ENCODE assay signal across 14 cellular contexts in genomic region chr1:228152097-228152917, GRCh38. TPM values are rescaled to one million over a fixed set of nuclear protein-coding genes. Genes with fewer than 3 reads are reported as not detected.
DNase-seq lines count a peak whose midpoint lies in the region; ATAC-seq lines count a peak whose summit lies in the region.
"Had no signal": no experiment of that assay in that cellular context is flagged by ENCODE, and none has a peak within 500 bp of the region (broad histone marks: within the 10 kb centered on the region; RNA-seq: fewer than 3 reads in every experiment).

No MANE protein-coding gene starts in this region.

- no peaks in the 10 kb centered on the region for H3K9me3 Mint-ChIP-seq in CD8-positive, alpha-beta memory T cell
- H3K9me3 Mint-ChIP-seq in dendritic cell treated with granulocyte-macrophage colony-stimulating factor and Interleukin-4, amounts not matched to agents 40 ng/mL and 50 ng/mL, for 4 days = no peaks in the 10 kb centered on the region
- H3K9me3 Mint-ChIP-seq: activated T-helper 1 cell treated with anti-CD3 and anti-CD28 coated beads, Interleukin-12 subunit alpha, Interleukin-12 subunit beta, Interleukin-2, Interleukin-4 antibody, amounts not matched to agents 30 ng/mL and 10 ng/mL and 1 ng/mL, durations not matched to agents 14 hours and 24 hours and 36 hours; GM23338 had no signal

- no peaks in the 10 kb centered on the region for H3K27me3 ChIP-seq in BLaER1 treated with 17β-estradiol and CSF1 and Interleukin-3, amounts not matched to agents 10 nM and 100 nM
- H3K27me3 ChIP-seq in CD8-positive, alpha-beta memory T cell (ENCODE audit: insufficient read depth, low read length, poor library complexity, severe bottlenecking) = no peaks in the 10 kb centered on the region
- no peaks in the 10 kb centered on the region for H3K27me3 ChIP-seq in rectal smooth muscle tissue (ENCODE audit: control insufficient read depth, insufficient read depth, low read length)
- H3K27me3 ChIP-seq: MG63, right lobe of liver had no signal

- H3K9me3 ChIP-seq in BLaER1 treated with 17β-estradiol and CSF1 and Interleukin-3, amounts not matched to agents 10 nM and 100 nM (replicated peaks in 1 of 11) = no peaks in the 10 kb centered on the region
- no peaks in the 10 kb centered on the region for H3K9me3 ChIP-seq in CD8-positive, alpha-beta memory T cell (ENCODE audit: low read length)
- H3K9me3 ChIP-seq: MG63, right lobe of liver had no signal

- intact Hi-C loops in dendritic cell treated with granulocyte-macrophage colony-stimulating factor and Interleukin-4, amounts not matched to agents 40 ng/mL and 50 ng/mL, for 4 days (cut with micrococcal nuclease) = no loop called here

- H3K4me1 ChIP-seq in BLaER1 treated with 17β-estradiol and CSF1 and Interleukin-3, amounts not matched to agents 10 nM and 100 nM = peaks cover 54 to 87% (median 77%) of the 10 kb centered on the region in 10 experiments
- peaks cover 14% of the 10 kb centered on the region for H3K4me1 ChIP-seq in CD8-positive, alpha-beta memory T cell (ENCODE audit: insufficient read depth, low read length)
- H3K4me1 ChIP-seq in rectal smooth muscle tissue (ENCODE audit: control insufficient read depth, insufficient read depth, low read length) = peaks cover 31% of the 10 kb centered on the region
- H3K4me1 ChIP-seq: right lobe of liver had no signal

- peak overlapping the region in 8 of 11 experiments; percentile 2 to 44 (median 28); a peak in 5 of 22 replicates for H3K9ac ChIP-seq in BLaER1 treated with 17β-estradiol and CSF1 and Interleukin-3, amounts not matched to agents 10 nM and 100 nM
- no peak overlapping the region for H3K9ac ChIP-seq in rectal smooth muscle tissue (ENCODE audit: low read length)

- H3K4me3 ChIP-seq in BLaER1 treated with 17β-estradiol and CSF1 and Interleukin-3, amounts not matched to agents 10 nM and 100 nM = no peak overlapping the region
- no peak overlapping the region for H3K4me3 ChIP-seq in CD8-positive, alpha-beta memory T cell (ENCODE audit: low read length)
- H3K4me3 ChIP-seq in rectal smooth muscle tissue (ENCODE audit: low read length) = no peak overlapping the region
- H3K4me3 ChIP-seq: GM23338, MG63, right lobe of liver had no signal

- H3K27ac ChIP-seq in BLaER1 treated with 17β-estradiol and CSF1 and Interleukin-3, amounts not matched to agents 10 nM and 100 nM = peak overlapping the region in 3 of 11 experiments; percentile 10 to 32 (median 26); a peak in 4 of 22 replicates
- H3K27ac ChIP-seq in CD8-positive, alpha-beta memory T cell (ENCODE audit: low read depth, low read length) = no peak overlapping the region
- peak overlapping the region; percentile 97 for H3K27ac ChIP-seq in rectal smooth muscle tissue (ENCODE audit: low read depth, low read length)
- H3K27ac ChIP-seq: right lobe of liver had no signal

- H3K36me3 Mint-ChIP-seq in CD8-positive, alpha-beta memory T cell = peaks cover 0 to 12% (median 0%) of the 10 kb centered on the region in 3 donors
- H3K36me3 Mint-ChIP-seq in dendritic cell treated with granulocyte-macrophage colony-stimulating factor and Interleukin-4, amounts not matched to agents 40 ng/mL and 50 ng/mL, for 4 days (ENCODE audit: low read depth) = peaks cover 37% of the 10 kb centered on the region

- H4K20me1 ChIP-seq in BLaER1 treated with 17β-estradiol and CSF1 and Interleukin-3, amounts not matched to agents 10 nM and 100 nM = peaks cover 25 to 97% (median 65%) of the 10 kb centered on the region in 11 experiments; a peak in 20 of 22 replicates

- POLR2A ChIA-PET in CD8-positive, alpha-beta memory T cell (lab: Charles Lee) = interaction anchor here (0.8 kb wide), 1 partner anchor 9 kb away, joined by 3 read pairs; no protein-coding TSS in a partner anchor

- CTCF ChIA-PET in CD8-positive, alpha-beta memory T cell (lab: Charles Lee) = interaction anchor here (0.6 to 2.7 kb wide), 2 partner anchors 13 to 307 kb away, joined by 3 to 11 read pairs; partner anchors contain the start of gene IBA57

- H3K27me3 Mint-ChIP-seq in CD8-positive, alpha-beta memory T cell = no peaks in the 10 kb centered on the region
- peaks cover 7% of the 10 kb centered on the region for H3K27me3 Mint-ChIP-seq in dendritic cell treated with granulocyte-macrophage colony-stimulating factor and Interleukin-4, amounts not matched to agents 40 ng/mL and 50 ng/mL, for 4 days

- peak in 1 of 5 donors; percentile 41 for DNase-seq in CD8-positive, alpha-beta memory T cell
- DNase-seq in DMS 273 treated with DMSO at 0.1 percent for 48 hours (lab: John Stamatoyannopoulos, UW) = no peak
- DNase-seq in SKM-1 treated with dmso at 0.1 percent for 144 hours (lab: John Stamatoyannopoulos, UW; ENCODE audit: unreplicated experiment) = no peak
- DNase-seq: activated CD4-positive, alpha-beta T cell treated with anti-CD3 and anti-CD28 coated beads for 48 hours; MG63; NCI-H2081; stimulated activated CD4-positive, alpha-beta T cell treated with anti-CD3 and anti-CD28 coated beads, Interleukin-4, amount 100 ng/mL, for 1 hour had no signal

- H3K4me2 ChIP-seq in BLaER1 treated with 17β-estradiol and CSF1 and Interleukin-3, amounts not matched to agents 10 nM and 100 nM = peak overlapping the region in 7 of 11 experiments; percentile 19 to 38 (median 24); a peak in 9 of 22 replicates
- H3K4me2 ChIP-seq: GM23338 had no signal

- peaks cover 9 to 36% (median 28%) of the 10 kb centered on the region in 11 experiments; a peak in 21 of 22 replicates for H3K36me3 ChIP-seq in BLaER1 treated with 17β-estradiol and CSF1 and Interleukin-3, amounts not matched to agents 10 nM and 100 nM
- peaks cover 15% of the 10 kb centered on the region for H3K36me3 ChIP-seq in CD8-positive, alpha-beta memory T cell (ENCODE audit: insufficient read depth, low read length)
- peaks cover 4% of the 10 kb centered on the region for H3K36me3 ChIP-seq in rectal smooth muscle tissue (ENCODE audit: control insufficient read depth, insufficient read depth, low read length)

- no peak for ATAC-seq in GM21423 (IDR thresholded peaks at IDR 0.05; ENCODE audit: unreplicated experiment)
- ATAC-seq: GM23338 had no signal

- H3K4me3 Mint-ChIP-seq in CD8-positive, alpha-beta memory T cell = no peak overlapping the region
- H3K4me3 Mint-ChIP-seq in dendritic cell treated with granulocyte-macrophage colony-stimulating factor and Interleukin-4, amounts not matched to agents 40 ng/mL and 50 ng/mL, for 4 days = no peak overlapping the region
- H3K4me3 Mint-ChIP-seq: activated T-helper 1 cell treated with anti-CD3 and anti-CD28 coated beads, Interleukin-12 subunit alpha, Interleukin-12 subunit beta, Interleukin-2, Interleukin-4 antibody, amounts not matched to agents 30 ng/mL and 10 ng/mL and 1 ng/mL, durations not matched to agents 14 hours and 24 hours and 36 hours; GM23338 had no signal

- H3K27ac Mint-ChIP-seq in CD8-positive, alpha-beta memory T cell = peak overlapping the region in 6 of 8 donors; percentile 18 to 95 (median 58)
- H3K27ac Mint-ChIP-seq in dendritic cell treated with granulocyte-macrophage colony-stimulating factor and Interleukin-4, amounts not matched to agents 40 ng/mL and 50 ng/mL, for 4 days = peak overlapping the region; percentile 24
- H3K27ac Mint-ChIP-seq: GM23338 had no signal

- H3K4me1 Mint-ChIP-seq in CD8-positive, alpha-beta memory T cell = peaks cover 2 to 17% (median 5%) of the 10 kb centered on the region in 3 donors
- H3K4me1 Mint-ChIP-seq in dendritic cell treated with granulocyte-macrophage colony-stimulating factor and Interleukin-4, amounts not matched to agents 40 ng/mL and 50 ng/mL, for 4 days (ENCODE audit: low read depth) = peaks cover 12% of the 10 kb centered on the region

RNA-seq across cellular contexts. Expression of gene GJC2, which starts 2.6 kb away (rescaled TPM):
- total RNA-seq in CD8-positive, alpha-beta memory T cell = 1 to 10 TPM in 1 of 2 experiments, under 1 TPM in 1; 0.57 to 1.1 TPM
- polyA plus RNA-seq in CD8-positive, alpha-beta memory T cell = not detected

RNA-seq across cellular contexts. Expression of gene GUK1, which starts 12.2 kb away (rescaled TPM):
- 100 to 1,000 TPM; 222 to 245 TPM for total RNA-seq in CD8-positive, alpha-beta memory T cell
- 467 TPM for polyA plus RNA-seq in CD8-positive, alpha-beta memory T cell

RNA-seq across cellular contexts. Expression of gene IBA57, which starts 13.3 kb away (rescaled TPM):
- 10 to 100 TPM; 12.6 to 13.6 TPM for total RNA-seq in CD8-positive, alpha-beta memory T cell
- 5.4 TPM for polyA plus RNA-seq in CD8-positive, alpha-beta memory T cell

RNA-seq across cellular contexts. Expression of gene MRPL55, which starts 43.2 kb away (rescaled TPM):
- 10 to 100 TPM; 70.0 to 71.8 TPM for total RNA-seq in CD8-positive, alpha-beta memory T cell
- polyA plus RNA-seq in CD8-positive, alpha-beta memory T cell = 146 TPM

RNA-seq across cellular contexts. Expression of gene C1orf35, which starts 49.2 kb away (rescaled TPM):
- total RNA-seq in CD8-positive, alpha-beta memory T cell = 10 to 100 TPM; 28.7 to 29.2 TPM
- 21.4 TPM for polyA plus RNA-seq in CD8-positive, alpha-beta memory T cell
